ENCODE assay signal across 1 cellular context in the genomic region with DNA sequence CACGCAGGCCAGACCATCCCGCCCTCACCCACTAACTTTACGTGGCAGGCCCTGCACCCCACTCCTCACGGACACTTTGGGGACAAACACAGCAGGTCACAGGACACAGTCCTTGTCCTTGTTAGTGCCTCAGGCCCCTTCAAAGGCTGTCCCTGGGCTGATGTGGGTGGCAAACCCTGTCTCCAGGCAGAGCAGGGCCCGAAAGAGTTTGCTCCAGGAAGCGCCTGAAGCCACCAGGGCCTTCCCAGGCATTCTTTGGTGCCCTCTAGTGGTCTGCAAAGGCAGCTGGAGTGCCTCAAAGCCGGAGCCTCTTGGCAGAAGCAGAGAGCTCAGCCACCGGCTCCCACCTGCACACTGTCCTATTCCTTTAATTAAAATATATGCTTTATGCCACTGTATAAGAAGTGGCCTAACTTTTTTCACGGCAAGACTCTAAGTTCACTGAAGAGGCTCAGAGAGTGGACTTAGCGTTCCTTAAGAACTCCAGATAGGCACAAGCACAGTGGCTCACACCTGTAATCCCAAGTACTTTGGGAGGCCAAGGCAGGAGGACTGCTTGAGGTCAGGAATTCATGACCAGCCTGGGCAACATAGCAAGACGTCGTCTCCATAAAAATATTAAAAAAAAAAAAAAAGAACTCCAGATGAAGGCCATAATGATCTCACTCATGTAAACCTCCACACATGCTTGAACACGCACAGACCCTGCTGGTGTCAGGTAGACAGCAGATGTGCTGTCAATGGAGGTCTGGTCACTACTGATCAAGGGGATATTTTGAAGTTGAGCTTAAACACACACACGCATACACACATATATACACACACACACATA.
TF ChIP-seq lines count a peak whose summit lies in the region.

No MANE protein-coding gene starts in this region.

TF ChIP-seq in WTC11, 78 proteins besides CTCF, POLR2A, EP300 and RAD21 (continued from another document):
- TF ChIP-seq ZNF532 (CRISPR knock-in tag; IDR thresholded peaks at IDR 0.05; ENCODE audit: borderline replicate concordance) (no peak), NFE2L1 (CRISPR knock-in tag; IDR thresholded peaks at IDR 0.05) (no peak), ZNF263 (CRISPR knock-in tag; IDR thresholded peaks at IDR 0.05; ENCODE audit: low read depth) (no peak), TEAD1 (CRISPR knock-in tag; IDR thresholded peaks at IDR 0.05) (no peak)
- TF ChIP-seq, protein P1, sequence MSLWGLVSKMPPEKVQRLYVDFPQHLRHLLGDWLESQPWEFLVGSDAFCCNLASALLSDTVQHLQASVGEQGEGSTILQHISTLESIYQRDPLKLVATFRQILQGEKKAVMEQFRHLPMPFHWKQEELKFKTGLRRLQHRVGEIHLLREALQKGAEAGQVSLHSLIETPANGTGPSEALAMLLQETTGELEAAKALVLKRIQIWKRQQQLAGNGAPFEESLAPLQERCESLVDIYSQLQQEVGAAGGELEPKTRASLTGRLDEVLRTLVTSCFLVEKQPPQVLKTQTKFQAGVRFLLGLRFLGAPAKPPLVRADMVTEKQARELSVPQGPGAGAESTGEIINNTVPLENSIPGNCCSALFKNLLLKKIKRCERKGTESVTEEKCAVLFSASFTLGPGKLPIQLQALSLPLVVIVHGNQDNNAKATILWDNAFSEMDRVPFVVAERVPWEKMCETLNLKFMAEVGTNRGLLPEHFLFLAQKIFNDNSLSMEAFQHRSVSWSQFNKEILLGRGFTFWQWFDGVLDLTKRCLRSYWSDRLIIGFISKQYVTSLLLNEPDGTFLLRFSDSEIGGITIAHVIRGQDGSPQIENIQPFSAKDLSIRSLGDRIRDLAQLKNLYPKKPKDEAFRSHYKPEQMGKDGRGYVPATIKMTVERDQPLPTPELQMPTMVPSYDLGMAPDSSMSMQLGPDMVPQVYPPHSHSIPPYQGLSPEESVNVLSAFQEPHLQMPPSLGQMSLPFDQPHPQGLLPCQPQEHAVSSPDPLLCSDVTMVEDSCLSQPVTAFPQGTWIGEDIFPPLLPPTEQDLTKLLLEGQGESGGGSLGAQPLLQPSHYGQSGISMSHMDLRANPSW (CRISPR knock-in tag; conservative IDR thresholded peaks at IDR 0.05; ENCODE audit: low read depth), result no peak; the same call in 1 of the 2 replicates
- TF ChIP-seq, protein P2, sequence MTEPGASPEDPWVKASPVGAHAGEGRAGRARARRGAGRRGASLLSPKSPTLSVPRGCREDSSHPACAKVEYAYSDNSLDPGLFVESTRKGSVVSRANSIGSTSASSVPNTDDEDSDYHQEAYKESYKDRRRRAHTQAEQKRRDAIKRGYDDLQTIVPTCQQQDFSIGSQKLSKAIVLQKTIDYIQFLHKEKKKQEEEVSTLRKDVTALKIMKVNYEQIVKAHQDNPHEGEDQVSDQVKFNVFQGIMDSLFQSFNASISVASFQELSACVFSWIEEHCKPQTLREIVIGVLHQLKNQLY (CRISPR knock-in tag; IDR thresholded peaks at IDR 0.05), result no peak
- TF ChIP-seq, protein P3, sequence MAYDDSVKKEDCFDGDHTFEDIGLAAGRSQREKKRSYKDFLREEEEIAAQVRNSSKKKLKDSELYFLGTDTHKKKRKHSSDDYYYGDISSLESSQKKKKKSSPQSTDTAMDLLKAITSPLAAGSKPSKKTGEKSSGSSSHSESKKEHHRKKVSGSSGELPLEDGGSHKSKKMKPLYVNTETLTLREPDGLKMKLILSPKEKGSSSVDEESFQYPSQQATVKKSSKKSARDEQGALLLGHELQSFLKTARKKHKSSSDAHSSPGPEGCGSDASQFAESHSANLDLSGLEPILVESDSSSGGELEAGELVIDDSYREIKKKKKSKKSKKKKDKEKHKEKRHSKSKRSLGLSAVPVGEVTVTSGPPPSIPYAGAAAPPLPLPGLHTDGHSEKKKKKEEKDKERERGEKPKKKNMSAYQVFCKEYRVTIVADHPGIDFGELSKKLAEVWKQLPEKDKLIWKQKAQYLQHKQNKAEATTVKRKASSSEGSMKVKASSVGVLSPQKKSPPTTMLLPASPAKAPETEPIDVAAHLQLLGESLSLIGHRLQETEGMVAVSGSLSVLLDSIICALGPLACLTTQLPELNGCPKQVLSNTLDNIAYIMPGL (CRISPR knock-in tag; IDR thresholded peaks at IDR 0.05), result no peak
TF ChIP-seq in WTC11: peak in this region for 0.
